Comparison of ENCODE assay signal across 20 cellular contexts in genomic region chrX:152733261-152733975, GRCh38. TPM values are rescaled to one million over a fixed set of nuclear protein-coding genes. Genes with fewer than 3 reads are reported as not detected.
A peak's percentile ranks its signal among the peaks of the same experiment; 100 is the strongest.
DNase-seq lines count a peak whose midpoint lies in the region; ATAC-seq, FAIRE-seq and TF ChIP-seq lines count a peak whose summit lies in the region.
"Had no signal": no experiment of that assay in that cellular context is flagged by ENCODE, and none has a peak within 500 bp of the region (broad histone marks: within the 10 kb centered on the region; RNA-seq: fewer than 3 reads in every experiment).

Gene CSAG1, minus strand, starts transcription at chrX:152733721. Its CDS starts 1,261 bp downstream, at chrX:152732460.
Gene MAGEA12, plus strand, starts transcription at chrX:152733757. Its CDS starts 2,405 bp downstream, at chrX:152736162.

- TF ChIP-seq RAD21 in K562 (CRISPR knock-in tag; conservative IDR thresholded peaks at IDR 0.05 in 1 of 2, IDR thresholded peaks at IDR 0.05 in 1 of 2) = no peak

- FAIRE-seq in K562 (lab: Jason Lieb, UNC) = peak; percentile 78

- 0 out of 2 replicates have a peak, but pooled peaks have one; percentile 29 for TF ChIP-seq POLR2A in K562 (conservative IDR thresholded peaks at IDR 0.05)

- peaks cover 48% of the 10 kb centered on the region for H3K79me2 ChIP-seq in K562 (ENCODE audit: control insufficient read depth, insufficient read depth, low read length)

- peaks cover 30% of the 10 kb centered on the region for H3K36me3 ChIP-seq in K562 (ENCODE audit: control insufficient read depth, insufficient read depth, low read length)
- H3K36me3 ChIP-seq: esophagus squamous epithelium, heart left ventricle had no signal

- intact Hi-C loops in K562 (cut with micrococcal nuclease) = no loop called here

- H3K4me2 ChIP-seq in K562 (ENCODE audit: insufficient read depth, low read length) = peak within 1 kb of the TSS; percentile 92

- no peaks in the 10 kb centered on the region for H3K27me3 ChIP-seq in K562 (ENCODE audit: control insufficient read depth in 2 of 2, insufficient read depth in 2 of 2, low read length in 2 of 2)
- H3K27me3 ChIP-seq: esophagus squamous epithelium, heart left ventricle had no signal

- H3K27ac ChIP-seq in K562 (ENCODE audit: extremely low read depth, low read depth, low read length) = peak within 1 kb of the TSS; percentile 79
- H3K27ac ChIP-seq in caudate nucleus (ENCODE audit: low read depth, low read length) = no peak within 1 kb of the TSS
- H3K27ac ChIP-seq: esophagus squamous epithelium, heart left ventricle had no signal

- no peaks in the 10 kb centered on the region for H3K9me1 ChIP-seq in K562 (ENCODE audit: control insufficient read depth, insufficient read depth, low read length)

- H3K4me3 ChIP-seq in K562 = peak within 1 kb of the TSS; percentile 77
- H3K4me3 ChIP-seq: esophagus squamous epithelium, heart left ventricle, mucosa of descending colon had no signal

- CTCF ChIA-PET in K562 (lab: Yijun Ruan, JAX; ENCODE audit: low intra/inter-chr PET ratio) = no interaction called here

- H3K9ac ChIP-seq in K562 (ENCODE audit: insufficient read depth in 1 of 2, low read depth in 2 of 2, low read length in 2 of 2) = peak within 1 kb of the TSS; percentile 89 to 95

- H3K9me3 ChIP-seq in K562 (replicated peaks; ENCODE audit: control insufficient read depth, insufficient read depth, low read depth, low read length) = no peaks in the 10 kb centered on the region
- H3K9me3 ChIP-seq: esophagus squamous epithelium, heart left ventricle, mucosa of descending colon had no signal

- no peaks in the 10 kb centered on the region for H4K20me1 ChIP-seq in K562 (replicated peaks; ENCODE audit: control insufficient read depth, insufficient read depth, low read length)

- BruUV-seq in K562 (replicated peaks; lab: Mats Ljungman, UMichigan) = no TSS peak

- H2AFZ ChIP-seq in K562 (ENCODE audit: low read depth, low read length) = peak within 1 kb of the TSS; percentile 69

- peak; percentile 62 for DNase-seq in COR-L47 (lab: John Stamatoyannopoulos, UW)
- DNase-seq in NCI-H1436 treated with DMSO at 0.1 percent for 48 hours (lab: John Stamatoyannopoulos, UW) = peak; percentile 49
- DNase-seq in NCI-H69 (lab: John Stamatoyannopoulos, UW) = peak; percentile 91
- DNase-seq in K562 (ENCODE audit: extremely low read depth in 1 of 4, low spot score in 3 of 4) = peak; percentile 75 to 91 (median 80)
- no peak for DNase-seq in caudate nucleus (lab: John Stamatoyannopoulos, UW)
- no peak for DNase-seq in HUDEP-2 (lab: John Stamatoyannopoulos, UW; ENCODE audit: unreplicated experiment in 76 of 76)
- DNase-seq in OCI-M2 (lab: John Stamatoyannopoulos, UW; ENCODE audit: unreplicated experiment) = no peak
- DNase-seq: activated CD8-positive, alpha-beta memory T cell treated with anti-CD3 and anti-CD28 coated beads, Interleukin-2, amount 10 ng/mL, durations not matched to agents 7 days and 5 days; Calu3; esophagus squamous epithelium; heart left ventricle; mucosa of descending colon; NCI-H2107; occipital lobe; PC-3 had no signal

- in situ Hi-C loops in K562 (cut with MboI) = no loop called here

- no peak for TF ChIP-seq CTCF in K562 (IDR thresholded peaks at IDR 0.05 in 2 of 3, conservative IDR thresholded peaks at IDR 0.05 in 1 of 3; ENCODE audit: insufficient read depth in 2 of 3, low read depth in 1 of 3, low read length in 3 of 3)

- ATAC-seq in K562 (peak; percentile 92), HG03469 (IDR thresholded peaks at IDR 0.05; ENCODE audit: unreplicated experiment) (no peak)
- ATAC-seq: activated CD8-positive, alpha-beta memory T cell treated with anti-CD3 and anti-CD28 coated beads, Interleukin-2, amount 10 ng/mL, durations not matched to agents 7 days and 5 days; heart left ventricle; mucosa of descending colon; PC-3 had no signal

- peaks cover 0 to 5% of the 10 kb centered on the region in 2 experiments; a peak in 2 of 5 replicates for H3K4me1 ChIP-seq in K562 (replicated peaks in 1 of 2; ENCODE audit: control insufficient read depth in 2 of 2, insufficient read depth in 2 of 2, low read length in 2 of 2)
- H3K4me1 ChIP-seq: esophagus squamous epithelium, heart left ventricle had no signal

- POLR2A ChIA-PET in K562 (lab: Yijun Ruan, JAX) = interaction anchor here (0.6 to 0.7 kb wide), 2 partner anchors 899 to 1818 kb away, joined by 3 read pairs; no protein-coding TSS in a partner anchor

- peak; percentile 5; the same call in 1 of the 2 replicates for TF ChIP-seq EP300 in K562 (IDR thresholded peaks at IDR 0.05; ENCODE audit: low read length)

- WGBS in K562 (ENCODE audit: insufficient coverage, low coverage, missing lambda C conversion rate) = 3% methylated on average over 7 of the region's 21 CpGs

TF ChIP-seq in K562, 482 proteins besides CTCF, POLR2A, EP300 and RAD21 (continues in another document):
- no peak for TF ChIP-seq AFF1 (IDR thresholded peaks at IDR 0.05; ENCODE audit: low read depth in 1 of 2, partially characterized antibody in 2 of 2)

RNA-seq across cellular contexts. Expression of gene CSAG1, which starts in this region (rescaled TPM):
- 8.6 and 12.9 TPM in 2 replicates for total RNA-seq in K562 (2011; cell fraction: chromatin; rRNA removed; ENCODE audit: low replicate concordance)
- total RNA-seq in K562 (2011; cell fraction: nucleolus; rRNA removed) = 7.0 and 8.4 TPM in 2 replicates
- total RNA-seq in K562 (2011; cell fraction: nucleoplasm; rRNA removed) = 10.9 and 18.6 TPM in 2 replicates
- 43.1 and 64.4 TPM in 2 replicates for total RNA-seq in K562 (2014; rRNA removed)
- 57.6 and 62.1 TPM in 2 replicates for total RNA-seq in K562 (2014; rRNA removed; fragmentation: Illumina TruSeq; extraction: Trizol)
- total RNA-seq in K562 (2015; rRNA removed; fragmentation: Illumina TruSeq; extraction: Trizol) = 79.3 and 85.1 TPM in 2 replicates
- total RNA-seq in K562 (2021) = 56.2 and 58.3 TPM in 2 replicates
- polyA plus RNA-seq in K562 (2011; rRNA removed) = 57.9 and 59.2 TPM in 2 replicates
- 24.2 and 36.1 TPM in 2 replicates for polyA plus RNA-seq in K562 (2011; cell fraction: cytosol; rRNA removed)
- 62.9 and 63.2 TPM in 2 replicates for polyA plus RNA-seq in K562 (2011; cell fraction: nucleus; rRNA removed)
- polyA plus RNA-seq in K562 (2012) = 98.6 and 106 TPM in 2 replicates
- polyA plus RNA-seq in K562 (2014; fragmentation: Illumina TruSeq; extraction: Trizol) = 89.8 and 117 TPM in 2 replicates
- polyA plus RNA-seq in K562 (2014; fragmentation: Nextera tagmentation; extraction: Ambion mirVana) = 100 to 1,000 TPM; 158 to 170 TPM
- 51.0 and 72.4 TPM in 2 replicates for polyA plus RNA-seq in K562 (2014; rRNA removed)
- 9.6 and 13.9 TPM in 2 replicates for polyA minus RNA-seq in K562 (2011; rRNA and poly(A)+ RNA removed)
- polyA minus RNA-seq in K562 (2011; cell fraction: cytosol; rRNA and poly(A)+ RNA removed) = 7.8 and 11.5 TPM in 2 replicates
- 5.1 and 8.0 TPM in 2 replicates for polyA minus RNA-seq in K562 (2011; cell fraction: nucleus; rRNA and poly(A)+ RNA removed)
- total RNA-seq: activated CD8-positive, alpha-beta memory T cell treated with anti-CD3 and anti-CD28 coated beads, Interleukin-2, amount 10 ng/mL, durations not matched to agents 7 days and 5 days; Calu3; dermis microvascular lymphatic vessel endothelial cell; esophagus squamous epithelium; heart left ventricle; mucosa of descending colon; occipital lobe; PC-3; T-helper 1 cell treated with Interleukin-12 subunit alpha and Interleukin-12 subunit beta and Interleukin-4 antibody, amounts not matched to agents 30 ng/mL and 1 ng/mL, for 36 hours had no signal
- polyA plus RNA-seq: AG04450, heart left ventricle, IgD-negative memory B cell had no signal

RNA-seq across cellular contexts. Expression of gene MAGEA12, which starts in this region (rescaled TPM):
- 26.1 and 44.4 TPM in 2 replicates for total RNA-seq in K562 (2011; cell fraction: chromatin; rRNA removed; ENCODE audit: low replicate concordance)
- total RNA-seq in K562 (2011; cell fraction: nucleolus; rRNA removed) = 32.0 and 38.4 TPM in 2 replicates
- 25.9 and 32.9 TPM in 2 replicates for total RNA-seq in K562 (2011; cell fraction: nucleoplasm; rRNA removed)
- 93.3 and 103 TPM in 2 replicates for total RNA-seq in K562 (2014; rRNA removed)
- total RNA-seq in K562 (2014; rRNA removed; fragmentation: Illumina TruSeq; extraction: Trizol) = 64.0 and 71.3 TPM in 2 replicates
- total RNA-seq in K562 (2015; rRNA removed; fragmentation: Illumina TruSeq; extraction: Trizol) = 77.4 and 78.2 TPM in 2 replicates
- total RNA-seq in K562 (2021) = 76.2 and 80.4 TPM in 2 replicates
- polyA plus RNA-seq in K562 (2011; rRNA removed) = 87.8 and 93.3 TPM in 2 replicates
- polyA plus RNA-seq in K562 (2011; cell fraction: cytosol; rRNA removed) = 88.8 and 131 TPM in 2 replicates
- 66.7 and 76.6 TPM in 2 replicates for polyA plus RNA-seq in K562 (2011; cell fraction: nucleus; rRNA removed)
- 63.9 and 70.3 TPM in 2 replicates for polyA plus RNA-seq in K562 (2012)
- polyA plus RNA-seq in K562 (2014; fragmentation: Illumina TruSeq; extraction: Trizol) = 91.2 and 91.4 TPM in 2 replicates
- 10 to 100 TPM; 53.4 to 74.0 TPM for polyA plus RNA-seq in K562 (2014; fragmentation: Nextera tagmentation; extraction: Ambion mirVana)
- polyA plus RNA-seq in K562 (2014; rRNA removed) = 95.5 and 101 TPM in 2 replicates
- 46.4 and 53.9 TPM in 2 replicates for polyA minus RNA-seq in K562 (2011; rRNA and poly(A)+ RNA removed)
- 29.9 and 39.7 TPM in 2 replicates for polyA minus RNA-seq in K562 (2011; cell fraction: cytosol; rRNA and poly(A)+ RNA removed)
- polyA minus RNA-seq in K562 (2011; cell fraction: nucleus; rRNA and poly(A)+ RNA removed) = 17.8 and 29.2 TPM in 2 replicates
- total RNA-seq: activated CD8-positive, alpha-beta memory T cell treated with anti-CD3 and anti-CD28 coated beads, Interleukin-2, amount 10 ng/mL, durations not matched to agents 7 days and 5 days; Calu3; dermis microvascular lymphatic vessel endothelial cell; esophagus squamous epithelium; heart left ventricle; mucosa of descending colon; occipital lobe; T-helper 1 cell treated with Interleukin-12 subunit alpha and Interleukin-12 subunit beta and Interleukin-4 antibody, amounts not matched to agents 30 ng/mL and 1 ng/mL, for 36 hours had no signal
- polyA plus RNA-seq: AG04450, heart left ventricle, IgD-negative memory B cell had no signal

Comparison
In these comparisons a context has a peak if more than half of its experiments do, and no peak if none do; other contexts are left out.
1. DNase-seq: peak in COR-L47 (single experiment), NCI-H1436 treated with DMSO at 0.1 percent for 48 hours (single experiment), NCI-H69 (single experiment) and K562 (4 of 4); none in caudate nucleus (0 of 61), HUDEP-2 (0 of 76) and OCI-M2 (single experiment).